Comparison of ENCODE assay signal across 8 cellular contexts in genomic region chr9:96612105-96612965, GRCh38. TPM values are rescaled to one million over a fixed set of nuclear protein-coding genes. Genes with fewer than 3 reads are reported as not detected.
DNase-seq lines count a peak whose midpoint lies in the region; ATAC-seq and TF ChIP-seq lines count a peak whose summit lies in the region.

No MANE protein-coding gene starts in this region.

- H3K9me3 ChIP-seq in SK-N-SH (no peaks in the 10 kb centered on the region), prostate gland (no peaks in the 10 kb centered on the region)

- no peak for TF ChIP-seq RAD21 in SK-N-SH (IDR thresholded peaks at IDR 0.05; ENCODE audit: low read length)

- H3K4me3 ChIP-seq in HFF-Myc (replicated peaks; ENCODE audit: low read depth, low read length) = peak overlapping the region; percentile 1; the same call in 1 of the 2 replicates
- peak overlapping the region; percentile 19 to 40 for H3K4me3 ChIP-seq in SK-N-SH (ENCODE audit: low read depth in 2 of 2, low read length in 1 of 2)
- H3K4me3 ChIP-seq in prostate gland = no peak overlapping the region

- WGBS in SK-N-SH (ENCODE audit: low lambda C conversion rate) = 35% methylated on average over 12 of the region's 12 CpGs
- 31% methylated on average over 12 of the region's 12 CpGs for WGBS in prostate gland

- H3K4me1 ChIP-seq in SK-N-SH (ENCODE audit: control insufficient read depth in 1 of 2, insufficient read depth in 2 of 2, low read depth in 1 of 2, low read length in 1 of 2) (peaks cover 20 to 22% of the 10 kb centered on the region in 2 experiments), prostate gland (replicated peaks) (no peaks in the 10 kb centered on the region)

- H3K9me2 ChIP-seq in SK-N-SH = no peaks in the 10 kb centered on the region

- H3K27ac ChIP-seq in SK-N-SH (ENCODE audit: low read depth in 2 of 2, low read length in 1 of 2) (peak overlapping the region; percentile 36 to 67), prostate gland (peak overlapping the region; percentile 50 to 51)

- H3K4me2 ChIP-seq in SK-N-SH = peak overlapping the region; percentile 74

- ATAC-seq in GM19023 (IDR thresholded peaks at IDR 0.05; ENCODE audit: unreplicated experiment) (no peak), HG03025 (IDR thresholded peaks at IDR 0.05; ENCODE audit: low FRiP score, unreplicated experiment) (no peak)

- H3K79me2 ChIP-seq in SK-N-SH (ENCODE audit: insufficient read depth) = peaks cover 87% of the 10 kb centered on the region

- DNase-seq in HFF-Myc (ENCODE audit: extremely low read depth, low read depth) (peak; percentile 50), SK-N-SH (peak; percentile 48), glomerular visceral epithelial cell (ENCODE audit: extremely low spot score) (peak; percentile 69), prostate gland (ENCODE audit: low spot score) (peak; percentile 34), HEK293T (ENCODE audit: extremely low spot score) (no peak), GM10248 (ENCODE audit: extremely low spot score) (no peak)

- TF ChIP-seq POLR2A in prostate gland (IDR thresholded peaks at IDR 0.05) = no peak

- TF ChIP-seq CTCF in HFF-Myc (IDR thresholded peaks at IDR 0.05; ENCODE audit: low read depth, low read length, missing control alignments) (no peak), SK-N-SH (IDR thresholded peaks at IDR 0.05) (no peak), prostate gland (IDR thresholded peaks at IDR 0.05) (no peak), GM10248 (IDR thresholded peaks at IDR 0.05; ENCODE audit: control extremely low read depth, extremely low read depth, low read depth, missing control alignments) (no peak)

- peaks cover 9% of the 10 kb centered on the region for H3F3A ChIP-seq in SK-N-SH (replicated peaks; ENCODE audit: insufficient read depth)

- CTCF ChIA-PET in SK-N-SH (lab: Yijun Ruan, JAX) (interaction anchor here (0.5 to 2.4 kb wide), 8 partner anchors 8 to 809 kb away, joined by 3 to 9 read pairs (median 3); partner anchors contain the start of gene PRXL2C), HEK293T (lab: Yijun Ruan, JAX) (interaction anchor here (0.5 kb wide), 1 partner anchor 774 kb away, joined by 3 read pairs; no protein-coding TSS in a partner anchor), GM10248 (lab: Yijun Ruan, JAX) (interaction anchor here (1.6 kb wide), 1 partner anchor 14 kb away, joined by 3 read pairs; no protein-coding TSS in a partner anchor)

- TF ChIP-seq EP300 in SK-N-SH (IDR thresholded peaks at IDR 0.05; ENCODE audit: borderline replicate concordance in 1 of 2, low read depth in 1 of 2, low read length in 1 of 2) = no peak

- H3K27me3 ChIP-seq in SK-N-SH (ENCODE audit: insufficient read depth) (no peaks in the 10 kb centered on the region), prostate gland (replicated peaks; ENCODE audit: insufficient read depth) (no peaks in the 10 kb centered on the region)

- no peaks in the 10 kb centered on the region; the same call in 1 of the 2 replicates for H4K20me1 ChIP-seq in SK-N-SH (ENCODE audit: insufficient read depth)

- peak overlapping the region; percentile 43; the same call in 1 of the 2 replicates for H3K9ac ChIP-seq in SK-N-SH

- peak overlapping the region; percentile 60; the same call in 1 of the 2 replicates for H2AFZ ChIP-seq in SK-N-SH (ENCODE audit: low read depth)

- intact Hi-C loops in prostate gland (cut with DNase I) = no loop called here

- POLR2A ChIA-PET in SK-N-SH (lab: Yijun Ruan, JAX) = no interaction called here
- POLR2A ChIA-PET in HEK293T (lab: Yijun Ruan, JAX) = no interaction called here
- POLR2A ChIA-PET in GM10248 (lab: Yijun Ruan, JAX) = no interaction called here

- H3K36me3 ChIP-seq in SK-N-SH (replicated peaks in 1 of 2; ENCODE audit: control insufficient read depth in 1 of 2, insufficient read depth in 2 of 2, low read length in 1 of 2) = no peaks in the 10 kb centered on the region
- H3K36me3 ChIP-seq in prostate gland = no peaks in the 10 kb centered on the region

TF ChIP-seq in SK-N-SH, 30 proteins besides CTCF, POLR2A, EP300 and RAD21 (continues in another document):
- no peak for TF ChIP-seq ZBTB33 (IDR thresholded peaks at IDR 0.05; ENCODE audit: borderline replicate concordance, low read depth)
- no peak for TF ChIP-seq SMC3 (IDR thresholded peaks at IDR 0.05; ENCODE audit: low read depth, low read length)
- TF ChIP-seq YY1 (IDR thresholded peaks at IDR 0.05; ENCODE audit: low read depth) = no peak
- no peak for TF ChIP-seq RFX5 (IDR thresholded peaks at IDR 0.05; ENCODE audit: low read length)

TF ChIP-seq in HEK293T, 16 proteins besides CTCF, POLR2A, EP300 and RAD21:
- TF ChIP-seq BHLHE40 (IDR thresholded peaks at IDR 0.05; ENCODE audit: borderline replicate concordance) = no peak
- no peak for TF ChIP-seq PKNOX1 (IDR thresholded peaks at IDR 0.05)
- TF ChIP-seq LEF1 (IDR thresholded peaks at IDR 0.05; ENCODE audit: borderline replicate concordance) = no peak
- TF ChIP-seq CTBP1 (IDR thresholded peaks at IDR 0.05; ENCODE audit: borderline replicate concordance) = no peak
- TF ChIP-seq ELF4 (IDR thresholded peaks at IDR 0.05) = no peak
- no peak for TF ChIP-seq FOXA1 (IDR thresholded peaks at IDR 0.05)
- no peak for TF ChIP-seq FOXM1 (IDR thresholded peaks at IDR 0.05; ENCODE audit: borderline replicate concordance)
- no peak for TF ChIP-seq HDGF (IDR thresholded peaks at IDR 0.05; ENCODE audit: borderline replicate concordance)
- TF ChIP-seq L3MBTL2 (conservative IDR thresholded peaks at IDR 0.05) = no peak

RNA-seq across cellular contexts. Expression of gene CDC14B, which starts 7.3 kb away (rescaled TPM):
- polyA plus RNA-seq in SK-N-SH (2012; rRNA removed) = 10.1 and 10.5 TPM in 2 replicates
- 13.8 and 15.5 TPM in 2 replicates for polyA plus RNA-seq in SK-N-SH (2012; cell fraction: cytosol; rRNA removed)
- 12.5 and 21.1 TPM in 2 replicates for polyA plus RNA-seq in SK-N-SH (2012; cell fraction: nucleus; rRNA removed)
- 10 to 100 TPM; 27.0 to 34.7 TPM for total RNA-seq in prostate gland

RNA-seq across cellular contexts. Expression of gene PRXL2C, which starts 42.8 kb away (rescaled TPM):
- polyA plus RNA-seq in SK-N-SH (2012; rRNA removed) = 8.4 and 8.7 TPM in 2 replicates
- 11.5 and 12.8 TPM in 2 replicates for polyA plus RNA-seq in SK-N-SH (2012; cell fraction: cytosol; rRNA removed)
- 2.4 and 3.7 TPM in 2 replicates for polyA plus RNA-seq in SK-N-SH (2012; cell fraction: nucleus; rRNA removed)
- total RNA-seq in prostate gland = 10 to 100 TPM; 14.3 to 14.6 TPM

Comparison
In these comparisons a context has a peak if more than half of its experiments do, and no peak if none do; other contexts are left out.
1. DNase-seq: peak in HFF-Myc (single experiment), SK-N-SH (single experiment), glomerular visceral epithelial cell (single experiment) and prostate gland (single experiment); none in HEK293T (single experiment) and GM10248 (single experiment).
2. H3K4me3 ChIP-seq: peak in HFF-Myc (single experiment) and SK-N-SH (2 of 2); none in prostate gland (0 of 2).